Comparison of ENCODE assay signal across 14 cellular contexts in the genomic region with DNA sequence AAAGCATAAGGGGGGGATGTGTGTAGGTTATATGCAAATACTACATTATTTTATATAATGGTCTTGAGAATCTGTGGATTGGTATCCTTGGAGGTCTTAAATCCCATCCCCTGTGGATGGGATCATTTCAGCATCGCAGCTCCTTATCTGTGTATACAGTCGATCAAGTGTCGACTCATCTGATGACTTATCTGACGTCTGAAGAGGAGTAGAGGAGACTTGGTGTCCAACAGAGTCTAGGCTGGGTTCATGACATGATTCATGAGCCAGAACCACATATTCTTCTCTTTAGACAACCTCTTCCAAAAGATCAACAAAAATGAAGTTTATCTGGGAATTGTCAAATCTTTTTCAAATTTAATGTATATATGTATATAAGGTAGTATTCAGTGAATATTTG.
A peak's percentile ranks its signal among the peaks of the same experiment; 100 is the strongest.
DNase-seq lines count a peak whose midpoint lies in the region; ATAC-seq, FAIRE-seq and TF ChIP-seq lines count a peak whose summit lies in the region.
"Had no signal": no experiment of that assay in that cellular context is flagged by ENCODE, and none has a peak within 500 bp of the region (broad histone marks: within the 10 kb centered on the region; RNA-seq: fewer than 3 reads in every experiment).

No MANE protein-coding gene starts in this region.

- H3K36me3 ChIP-seq in K562 (ENCODE audit: control insufficient read depth, insufficient read depth, low read length) (no peaks in the 10 kb centered on the region), kidney (ENCODE audit: control insufficient read depth in 1 of 2, insufficient read depth in 2 of 2, low read length in 2 of 2) (no peaks in the 10 kb centered on the region)
- H3K36me3 ChIP-seq: BE2C had no signal

- FAIRE-seq in K562 (lab: Jason Lieb, UNC), result no peak
- FAIRE-seq in urothelium cell line (lab: Jason Lieb, UNC), result no peak
- no peak for FAIRE-seq in kidney (lab: Jason Lieb, UNC)
- FAIRE-seq: A549 had no signal

- no peak for TF ChIP-seq RAD21 in K562 (CRISPR knock-in tag; conservative IDR thresholded peaks at IDR 0.05 in 1 of 2, IDR thresholded peaks at IDR 0.05 in 1 of 2)

- no peaks in the 10 kb centered on the region for H3K9me3 ChIP-seq in K562 (replicated peaks; ENCODE audit: control insufficient read depth, insufficient read depth, low read depth, low read length)
- H3K9me3 ChIP-seq in kidney (ENCODE audit: control insufficient read depth in 1 of 2, low read length in 2 of 2), result no peaks in the 10 kb centered on the region
- H3K9me3 ChIP-seq: A549, BE2C had no signal

- BruUV-seq in K562 (replicated peaks; lab: Mats Ljungman, UMichigan), result no TSS peak

- H3K9ac ChIP-seq in K562 (ENCODE audit: insufficient read depth in 1 of 2, low read depth in 2 of 2, low read length in 2 of 2) (no peak overlapping the region), kidney (ENCODE audit: low read length in 2 of 2) (no peak overlapping the region)

- POLR2A ChIA-PET in K562 (lab: Yijun Ruan, JAX), result interaction anchor here (1.1 kb wide), 1 partner anchor 9 kb away, joined by 4 read pairs; no protein-coding TSS in a partner anchor

- H3K9me1 ChIP-seq in K562 (ENCODE audit: control insufficient read depth, insufficient read depth, low read length), result no peaks in the 10 kb centered on the region

- intact Hi-C loops in K562 (cut with micrococcal nuclease) (no loop called here), kidney (cut with DNase I) (no loop called here)

- H3K4me1 ChIP-seq in K562 (replicated peaks in 1 of 2; ENCODE audit: control insufficient read depth in 2 of 2, insufficient read depth in 2 of 2, low read length in 2 of 2) (no peaks in the 10 kb centered on the region), kidney (ENCODE audit: control insufficient read depth in 1 of 2, insufficient read depth in 1 of 2, low read depth in 1 of 2, low read length in 2 of 2) (no peaks in the 10 kb centered on the region)
- H3K4me1 ChIP-seq: A549, BE2C had no signal

- peak; percentile 73 for DNase-seq in ELR (ENCODE audit: low read depth)
- peak; percentile 22 for DNase-seq in M059J (ENCODE audit: low read depth)
- no peak for DNase-seq in K562 (ENCODE audit: extremely low read depth in 1 of 4, low spot score in 3 of 4)
- peak; percentile 19 for DNase-seq in kidney tubule cell (ENCODE audit: low spot score)
- DNase-seq in urothelium cell line (ENCODE audit: low spot score), result no peak
- DNase-seq in NCI-H2029 (lab: John Stamatoyannopoulos, UW), result no peak
- DNase-seq in kidney, result no peak
- DNase-seq: BE2C; CD4-positive, alpha-beta memory T cell; DMS79; H7 had no signal

- 0% methylated on average over 4 of the region's 4 CpGs for WGBS in K562 (ENCODE audit: insufficient coverage, low coverage, missing lambda C conversion rate)

- TF ChIP-seq POLR2A in K562 (conservative IDR thresholded peaks at IDR 0.05), result no peak

- H4K20me1 ChIP-seq in K562 (replicated peaks; ENCODE audit: control insufficient read depth, insufficient read depth, low read length), result no peaks in the 10 kb centered on the region

- H3K4me2 ChIP-seq in K562 (ENCODE audit: insufficient read depth, low read length), result no peak overlapping the region
- H3K4me2 ChIP-seq: A549, GM23338 had no signal

- ATAC-seq in K562, result no peak
- ATAC-seq: A549, GM23338 had no signal

- no peak overlapping the region for H3K27ac ChIP-seq in K562 (ENCODE audit: extremely low read depth, low read depth, low read length)
- no peak overlapping the region for H3K27ac ChIP-seq in kidney (ENCODE audit: low read depth in 2 of 2, low read length in 2 of 2)
- H3K27ac ChIP-seq: A549, C4-2B had no signal

- H3K4me3 ChIP-seq in K562 (no peak overlapping the region), kidney (ENCODE audit: low read length in 2 of 2) (no peak overlapping the region)
- H3K4me3 ChIP-seq: A549, GM23338 had no signal

- in situ Hi-C loops in K562 (cut with MboI), result no loop called here

- H3K27me3 ChIP-seq in K562 (ENCODE audit: control insufficient read depth in 2 of 2, insufficient read depth in 2 of 2, low read length in 2 of 2), result peaks cover 0 to 4% of the 10 kb centered on the region in 2 experiments; a peak in 1 of 5 replicates
- H3K27me3 ChIP-seq: BE2C had no signal

- H3K79me2 ChIP-seq in K562 (ENCODE audit: control insufficient read depth, insufficient read depth, low read length), result no peaks in the 10 kb centered on the region

- H2AFZ ChIP-seq in K562 (ENCODE audit: low read depth, low read length), result no peak overlapping the region
- H2AFZ ChIP-seq: GM23338 had no signal

- TF ChIP-seq EP300 in K562 (IDR thresholded peaks at IDR 0.05; ENCODE audit: low read length), result no peak

- CTCF ChIA-PET in K562 (lab: Yijun Ruan, JAX; ENCODE audit: low intra/inter-chr PET ratio), result no interaction called here

- TF ChIP-seq CTCF in K562 (IDR thresholded peaks at IDR 0.05 in 2 of 3, conservative IDR thresholded peaks at IDR 0.05 in 1 of 3; ENCODE audit: insufficient read depth in 2 of 3, low read depth in 1 of 3, low read length in 3 of 3) (no peak), kidney (IDR thresholded peaks at IDR 0.05; ENCODE audit: borderline replicate concordance, extremely low read depth, insufficient read depth) (no peak)

TF ChIP-seq in K562, 482 proteins besides CTCF, POLR2A, EP300 and RAD21:
- no peak for TF ChIP-seq FOXJ2 (tag; IDR thresholded peaks at IDR 0.05)
- TF ChIP-seq FOXK1 (CRISPR knock-in tag; IDR thresholded peaks at IDR 0.05; ENCODE audit: borderline replicate concordance), result no peak
- TF ChIP-seq MEIS2 (IDR thresholded peaks at IDR 0.05; ENCODE audit: partially characterized antibody), result peak; percentile 12

Comparison
In these comparisons a context has a peak if more than half of its experiments do, and no peak if none do; other contexts are left out.
1. DNase-seq: peak in ELR (single experiment), M059J (single experiment) and kidney tubule cell (single experiment); none in K562 (0 of 4), urothelium cell line (single experiment), NCI-H2029 (single experiment) and kidney (single experiment).